In genomic region chr19:17078038-17078919, GRCh38 we compare ENCODE assay signal across 2 cellular contexts.
TF ChIP-seq lines count a peak whose summit lies in the region.

No MANE protein-coding gene starts in this region.

TF ChIP-seq in GM23338, 12 proteins besides CTCF, POLR2A, EP300 and RAD21 (continued from another document):
- TF ChIP-seq ETS1 (IDR thresholded peaks at IDR 0.05), result no peak
- no peak for TF ChIP-seq EZH2 (IDR thresholded peaks at IDR 0.05; ENCODE audit: low read depth, unreplicated experiment)
- no peak for TF ChIP-seq JUNB (IDR thresholded peaks at IDR 0.05; ENCODE audit: unreplicated experiment)
- no peak for TF ChIP-seq POLR2AphosphoS5 (IDR thresholded peaks at IDR 0.05; ENCODE audit: low read depth)
- no peak for TF ChIP-seq ZNF462 (CRISPR knock-in tag; IDR thresholded peaks at IDR 0.05)
- TF ChIP-seq ZNF331 (CRISPR knock-in tag; IDR thresholded peaks at IDR 0.05; ENCODE audit: low read depth), result no peak
- TF ChIP-seq EZH2phosphoT487 (IDR thresholded peaks at IDR 0.05; ENCODE audit: unreplicated experiment), result no peak
- TF ChIP-seq CREB1 (CRISPR knock-in tag; IDR thresholded peaks at IDR 0.05; ENCODE audit: low read depth), result no peak

TF ChIP-seq in WTC11, 78 proteins besides CTCF, POLR2A, EP300 and RAD21 (continued from another document):
- no peak for TF ChIP-seq ZBTB43 (CRISPR knock-in tag; IDR thresholded peaks at IDR 0.05)
- TF ChIP-seq OVOL2 (CRISPR knock-in tag; IDR thresholded peaks at IDR 0.05; ENCODE audit: borderline replicate concordance), result no peak
- TF ChIP-seq USF1 (CRISPR knock-in tag; IDR thresholded peaks at IDR 0.05), result no peak
- TF ChIP-seq MYBL2 (CRISPR knock-in tag; IDR thresholded peaks at IDR 0.05), result no peak
- no peak for TF ChIP-seq ESRRA (CRISPR knock-in tag; IDR thresholded peaks at IDR 0.05; ENCODE audit: borderline replicate concordance)
TF ChIP-seq in WTC11: peak in this region for 0.
